Comparison of ENCODE assay signal across 22 cellular contexts in genomic region chrX:141701081-141701480, GRCh38. TPM values are rescaled to one million over a fixed set of nuclear protein-coding genes. Genes with fewer than 3 reads are reported as not detected.
DNase-seq lines count a peak whose midpoint lies in the region; FAIRE-seq and TF ChIP-seq lines count a peak whose summit lies in the region.
"Had no signal": no experiment of that assay in that cellular context is flagged by ENCODE, and none has a peak within 500 bp of the region (broad histone marks: within the 10 kb centered on the region; RNA-seq: fewer than 3 reads in every experiment).

No MANE protein-coding gene starts in this region.

- H3K9me3 Mint-ChIP-seq in MCF 10A (ENCODE audit: unreplicated experiment) (no peaks in the 10 kb centered on the region), astrocyte (ENCODE audit: unreplicated experiment) (peaks cover 2% of the 10 kb centered on the region), Calu3 (ENCODE audit: low read depth, unreplicated experiment) (peaks cover 6% of the 10 kb centered on the region)

- BruUV-seq in MCF 10A (replicated peaks; lab: Mats Ljungman, UMichigan) (no TSS peak), Calu3 (replicated peaks; lab: Mats Ljungman, UMichigan) (no TSS peak)

- H3K27me3 Mint-ChIP-seq in MCF 10A (ENCODE audit: insufficient read depth, unreplicated experiment): no peaks in the 10 kb centered on the region
- no peaks in the 10 kb centered on the region for H3K27me3 Mint-ChIP-seq in astrocyte (ENCODE audit: low read depth, unreplicated experiment)
- no peaks in the 10 kb centered on the region for H3K27me3 Mint-ChIP-seq in Calu3 (ENCODE audit: unreplicated experiment)

- H3K4me1 ChIP-seq in breast epithelium (no peaks in the 10 kb centered on the region), astrocyte (ENCODE audit: insufficient read depth, low read length) (no peaks in the 10 kb centered on the region)

- no peaks in the 10 kb centered on the region for H3K36me3 Mint-ChIP-seq in MCF 10A (ENCODE audit: insufficient read depth, unreplicated experiment)
- no peaks in the 10 kb centered on the region for H3K36me3 Mint-ChIP-seq in astrocyte (ENCODE audit: low read depth, unreplicated experiment)
- no peaks in the 10 kb centered on the region for H3K36me3 Mint-ChIP-seq in Calu3 (ENCODE audit: insufficient read depth, unreplicated experiment)
- H3K36me3 Mint-ChIP-seq: CD8-positive, alpha-beta T cell had no signal

- peak; percentile 14 for DNase-seq in MCF 10A (ENCODE audit: unreplicated experiment)
- no peak for DNase-seq in breast epithelium (ENCODE audit: low spot score in 2 of 2)
- peak; percentile 61 for DNase-seq in astrocyte (ENCODE audit: low read depth)
- DNase-seq in fibroblast of pulmonary artery (ENCODE audit: low read depth): peak; percentile 34
- DNase-seq in NCI-H2107 treated with DMSO at 0.1 percent for 48 hours (lab: John Stamatoyannopoulos, UW; ENCODE audit: unreplicated experiment): no peak
- no peak for DNase-seq in activated CD4-positive, alpha-beta T cell treated with anti-CD3 and anti-CD28 coated beads for 1 hour
- DNase-seq in Calu3: no peak
- no peak for DNase-seq in globus pallidus (ENCODE audit: low spot score)
- DNase-seq: AML-193; C1 segment of cervical spinal cord; CD8-positive, alpha-beta T cell; DMS153; GDM1; NCI-H1092 treated with DMSO at 0.1 percent for 48 hours; NCI-H1436 treated with DMSO at 0.1 percent for 48 hours; NCI-H1930; NCI-H345; NCI-H524 treated with DMSO at 0.1 percent for 48 hours; SHP77 had no signal

- POLR2A ChIA-PET in MCF 10A (lab: Yijun Ruan, JAX): no interaction called here

- H3K9ac ChIP-seq in astrocyte (ENCODE audit: low read length): no peak overlapping the region

- H3K79me2 ChIP-seq in astrocyte (ENCODE audit: insufficient read depth, low read length): no peaks in the 10 kb centered on the region

- TF ChIP-seq POLR2A in breast epithelium (IDR thresholded peaks at IDR 0.05): no peak

- FAIRE-seq in astrocyte (lab: Jason Lieb, UNC): no peak
- FAIRE-seq: GM19239 had no signal

- H3K4me2 ChIP-seq in astrocyte (ENCODE audit: low read length): no peak overlapping the region

- H2AFZ ChIP-seq in astrocyte (ENCODE audit: low read depth, low read length): no peak overlapping the region

- H3K4me1 Mint-ChIP-seq in MCF 10A (ENCODE audit: insufficient read depth, unreplicated experiment): peaks cover 5% of the 10 kb centered on the region
- H3K4me1 Mint-ChIP-seq in astrocyte (ENCODE audit: low read depth, unreplicated experiment): no peaks in the 10 kb centered on the region
- no peaks in the 10 kb centered on the region for H3K4me1 Mint-ChIP-seq in Calu3 (ENCODE audit: low read depth, unreplicated experiment)

- intact Hi-C loops in MCF 10A (cut with micrococcal nuclease): no loop called here
- intact Hi-C loops in breast epithelium (cut with DNase I; ENCODE audit: low total_unique reads): no loop called here
- intact Hi-C loops in Calu3 (cut with micrococcal nuclease; ENCODE audit: unreplicated experiment): no loop called here

- H3K27ac Mint-ChIP-seq in MCF 10A (ENCODE audit: low read depth, unreplicated experiment): peak overlapping the region; percentile 39
- no peak overlapping the region for H3K27ac Mint-ChIP-seq in astrocyte (ENCODE audit: unreplicated experiment)
- no peak overlapping the region for H3K27ac Mint-ChIP-seq in Calu3 (ENCODE audit: unreplicated experiment)
- H3K27ac Mint-ChIP-seq: CD8-positive, alpha-beta T cell had no signal

- H3K4me3 Mint-ChIP-seq in MCF 10A (ENCODE audit: unreplicated experiment): peak overlapping the region; percentile 19
- H3K4me3 Mint-ChIP-seq in astrocyte (ENCODE audit: unreplicated experiment): no peak overlapping the region
- no peak overlapping the region for H3K4me3 Mint-ChIP-seq in Calu3 (ENCODE audit: low read depth, unreplicated experiment)
- H3K4me3 Mint-ChIP-seq: CD8-positive, alpha-beta T cell had no signal

- H3K27me3 ChIP-seq in breast epithelium: no peaks in the 10 kb centered on the region
- no peaks in the 10 kb centered on the region for H3K27me3 ChIP-seq in astrocyte (ENCODE audit: insufficient read depth, low read length)

- H3K9me3 ChIP-seq in breast epithelium (no peaks in the 10 kb centered on the region), astrocyte (ENCODE audit: insufficient read depth, low read depth, low read length) (no peaks in the 10 kb centered on the region)

- H3K4me3 ChIP-seq in breast epithelium (no peak overlapping the region), astrocyte (ENCODE audit: insufficient read depth, low read depth, low read length) (no peak overlapping the region), fibroblast of pulmonary artery (replicated peaks; ENCODE audit: low read depth, low read length) (no peak overlapping the region)

- H3K27ac ChIP-seq in breast epithelium (no peak overlapping the region), astrocyte (ENCODE audit: low read depth, low read length) (no peak overlapping the region)
- H3K27ac ChIP-seq: 22Rv1 had no signal

- TF ChIP-seq CTCF in MCF 10A (IDR thresholded peaks at IDR 0.05; ENCODE audit: unreplicated experiment) (no peak), breast epithelium (IDR thresholded peaks at IDR 0.05) (no peak), astrocyte (IDR thresholded peaks at IDR 0.05; ENCODE audit: insufficient read depth, low read depth, low read length) (no peak), fibroblast of pulmonary artery (IDR thresholded peaks at IDR 0.05; ENCODE audit: low read length, missing control alignments) (no peak), Calu3 (IDR thresholded peaks at IDR 0.05; ENCODE audit: unreplicated experiment) (no peak)

- no peaks in the 10 kb centered on the region for H4K20me1 ChIP-seq in astrocyte (ENCODE audit: insufficient read depth, low read length)

- no peaks in the 10 kb centered on the region for H3K36me3 ChIP-seq in breast epithelium
- no peaks in the 10 kb centered on the region for H3K36me3 ChIP-seq in astrocyte (ENCODE audit: insufficient read depth, low read length)

- CTCF ChIA-PET in MCF 10A (lab: Yijun Ruan, JAX) (no interaction called here), Calu3 (lab: Charles Lee) (no interaction called here)

RNA-seq across cellular contexts. Expression of gene SPANXD, which starts 2.5 kb away (rescaled TPM):
- total RNA-seq in MCF 10A (2022): not detected in 2 replicates
- total RNA-seq in breast epithelium: not detected
- total RNA-seq in astrocyte: not detected in 2 replicates
- total RNA-seq in Calu3 (2022): not detected in 2 replicates
- total RNA-seq: CD8-positive, alpha-beta T cell; LHCN-M2 had no signal

Comparison
In these comparisons a context has a peak if more than half of its experiments do, and no peak if none do; other contexts are left out.
1. DNase-seq: peak in MCF 10A (single experiment), astrocyte (single experiment) and fibroblast of pulmonary artery (single experiment); none in breast epithelium (0 of 2), NCI-H2107 treated with DMSO at 0.1 percent for 48 hours (single experiment), activated CD4-positive, alpha-beta T cell treated with anti-CD3 and anti-CD28 coated beads for 1 hour (single experiment), Calu3 (single experiment) and globus pallidus (single experiment).